ENCODE assay signal across 15 cellular contexts in the genomic region with DNA sequence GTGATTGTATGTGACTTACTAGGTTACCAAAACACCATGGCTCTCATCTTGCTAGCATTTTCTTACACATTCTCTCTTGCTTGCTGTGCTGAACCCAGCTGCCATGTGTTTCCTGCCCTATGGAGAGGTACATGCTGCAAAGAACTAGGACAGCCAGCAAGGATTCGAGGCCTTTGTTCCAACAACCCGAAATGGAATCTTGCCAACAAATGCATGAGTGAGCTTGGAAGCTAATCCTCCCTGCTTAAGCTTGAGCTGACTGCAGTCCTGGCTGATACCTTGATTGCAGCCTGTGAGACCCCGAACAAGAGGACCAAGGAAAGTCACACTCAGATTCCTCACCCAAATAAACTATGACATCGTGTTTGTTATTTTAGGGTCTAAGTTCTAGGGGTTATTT.
DNase-seq lines count a peak whose midpoint lies in the region; TF ChIP-seq lines count a peak whose summit lies in the region.
"Had no signal": no experiment of that assay in that cellular context is flagged by ENCODE, and none has a peak within 500 bp of the region (broad histone marks: within the 10 kb centered on the region; RNA-seq: fewer than 3 reads in every experiment).

No MANE protein-coding gene starts in this region.

- no peaks in the 10 kb centered on the region for H3K36me3 ChIP-seq in neural progenitor cell

- H3K27ac ChIP-seq in neural progenitor cell, result peak overlapping the region; percentile 64
- H3K27ac ChIP-seq: 22Rv1, body of pancreas had no signal

- H3K4me3 ChIP-seq in neural progenitor cell, result no peak overlapping the region
- H3K4me3 ChIP-seq: body of pancreas had no signal

- peak overlapping the region; percentile 90 for H3K27ac Mint-ChIP-seq in neural progenitor cell
- H3K27ac Mint-ChIP-seq: activated T-helper 1 cell treated with anti-CD3 and anti-CD28 coated beads, Interleukin-12 subunit alpha, Interleukin-12 subunit beta, Interleukin-2, Interleukin-4 antibody, amounts not matched to agents 30 ng/mL and 10 ng/mL and 1 ng/mL, durations not matched to agents 14 hours and 24 hours and 36 hours; naive B cell; type B pancreatic cell had no signal

- H3K4me1 ChIP-seq in neural progenitor cell, result peaks cover 6% of the 10 kb centered on the region
- H3K4me1 ChIP-seq: body of pancreas had no signal

- H3K4me3 Mint-ChIP-seq in neural progenitor cell, result no peak overlapping the region
- H3K4me3 Mint-ChIP-seq: activated T-helper 1 cell treated with anti-CD3 and anti-CD28 coated beads, Interleukin-12 subunit alpha, Interleukin-12 subunit beta, Interleukin-2, Interleukin-4 antibody, amounts not matched to agents 30 ng/mL and 10 ng/mL and 1 ng/mL, durations not matched to agents 14 hours and 24 hours and 36 hours; naive B cell; type B pancreatic cell had no signal

- no peaks in the 10 kb centered on the region for H3K9me3 Mint-ChIP-seq in neural progenitor cell
- H3K9me3 Mint-ChIP-seq: activated T-helper 1 cell treated with anti-CD3 and anti-CD28 coated beads, Interleukin-12 subunit alpha, Interleukin-12 subunit beta, Interleukin-2, Interleukin-4 antibody, amounts not matched to agents 30 ng/mL and 10 ng/mL and 1 ng/mL, durations not matched to agents 14 hours and 24 hours and 36 hours; type B pancreatic cell had no signal

- DNase-seq in DMS 273 (lab: John Stamatoyannopoulos, UW; ENCODE audit: unreplicated experiment) (peak; percentile 27), DMS 273 treated with DMSO at 0.1 percent for 48 hours (lab: John Stamatoyannopoulos, UW) (no peak), NCI-H345 (lab: John Stamatoyannopoulos, UW) (peak; percentile 95), cerebellar cortex (ENCODE audit: low spot score) (peak; percentile 96), neural progenitor cell (ENCODE audit: low spot score) (peak; percentile 87), dedifferentiated amniotic fluid mesenchymal stem cell (ENCODE audit: extremely low spot score) (no peak), GM03348 (ENCODE audit: low spot score) (no peak)
- no peak for DNase-seq in activated T-cell treated with anti-CD3 and anti-CD28 coated beads, Interleukin-2, amount 50 U/mL, for 48 hours
- DNase-seq: activated CD4-positive, alpha-beta T cell treated with anti-CD3 and anti-CD28 coated beads for 1 hour; body of pancreas; Kasumi-1; naive B cell had no signal

- H3K9ac ChIP-seq in neural progenitor cell, result no peak overlapping the region

- H2AFZ ChIP-seq in neural progenitor cell (replicated peaks), result peak overlapping the region; percentile 83

- no peaks in the 10 kb centered on the region for H3K79me2 ChIP-seq in neural progenitor cell (ENCODE audit: low read depth)

- no peaks in the 10 kb centered on the region for H4K20me1 ChIP-seq in neural progenitor cell (ENCODE audit: low read depth)

- peaks cover 6% of the 10 kb centered on the region for H3K4me1 Mint-ChIP-seq in neural progenitor cell
- H3K4me1 Mint-ChIP-seq: naive B cell had no signal

- peak overlapping the region; percentile 28 for H3K4me2 ChIP-seq in neural progenitor cell

- no peaks in the 10 kb centered on the region for H3K27me3 Mint-ChIP-seq in neural progenitor cell (ENCODE audit: insufficient read depth, low read depth)
- H3K27me3 Mint-ChIP-seq: naive B cell, type B pancreatic cell had no signal

- no peaks in the 10 kb centered on the region for H3K27me3 ChIP-seq in neural progenitor cell
- H3K27me3 ChIP-seq: body of pancreas had no signal

- no peaks in the 10 kb centered on the region for H3K9me3 ChIP-seq in neural progenitor cell (ENCODE audit: low read depth)
- H3K9me3 ChIP-seq: body of pancreas had no signal

- H3K36me3 Mint-ChIP-seq in neural progenitor cell, result no peaks in the 10 kb centered on the region
- H3K36me3 Mint-ChIP-seq: naive B cell, type B pancreatic cell had no signal

- no peak for TF ChIP-seq CTCF in neural progenitor cell (IDR thresholded peaks at IDR 0.05)

- peaks cover 9% of the 10 kb centered on the region for H3F3A ChIP-seq in neural progenitor cell (ENCODE audit: low read depth)

Comparison
In these comparisons a context has a peak if more than half of its experiments do, and no peak if none do; other contexts are left out.
1. DNase-seq: peak in DMS 273 (single experiment), NCI-H345 (single experiment), cerebellar cortex (single experiment) and neural progenitor cell (single experiment); none in DMS 273 treated with DMSO at 0.1 percent for 48 hours (single experiment), dedifferentiated amniotic fluid mesenchymal stem cell (single experiment), GM03348 (single experiment) and activated T-cell treated with anti-CD3 and anti-CD28 coated beads, Interleukin-2, amount 50 U/mL, for 48 hours (0 of 2).